In the genomic region with DNA sequence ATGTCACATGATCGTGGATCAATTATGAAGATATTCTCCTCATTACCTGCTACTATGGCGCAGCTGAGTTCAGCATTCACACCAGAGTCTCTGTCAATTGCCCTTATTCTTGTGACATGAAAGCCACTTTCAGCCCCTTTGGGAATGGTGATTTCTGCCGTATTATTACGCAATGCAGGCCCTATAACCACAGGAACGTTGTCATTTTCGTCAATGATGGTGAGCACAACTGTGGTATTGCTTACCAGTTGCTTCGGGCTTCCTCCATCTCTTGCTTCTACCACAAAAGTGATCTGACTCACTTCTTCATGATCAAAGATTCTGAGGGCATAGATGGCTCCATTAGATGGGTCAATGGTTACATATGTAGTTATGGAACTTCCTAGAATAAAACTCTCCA, we compare ENCODE assay signal across 10 cellular contexts. TPM values are rescaled to one million over a fixed set of nuclear protein-coding genes. Genes with fewer than 3 reads are reported as not detected.
A peak's percentile ranks its signal among the peaks of the same experiment; 100 is the strongest.
DNase-seq lines count a peak whose midpoint lies in the region; TF ChIP-seq lines count a peak whose summit lies in the region.
"Had no signal": no experiment of that assay in that cellular context is flagged by ENCODE, and none has a peak within 500 bp of the region (broad histone marks: within the 10 kb centered on the region; RNA-seq: fewer than 3 reads in every experiment).

No MANE protein-coding gene starts in this region.

- H3K9ac ChIP-seq in adipocyte (ENCODE audit: low read length), result peak overlapping the region; percentile 96
- H3K9ac ChIP-seq in iPS-20b (ENCODE audit: low read depth, low read length), result no peak overlapping the region

- CTCF ChIA-PET in RWPE1 (lab: Yijun Ruan, JAX), result no interaction called here

- H3K27me3 ChIP-seq in adipocyte (replicated peaks; ENCODE audit: control insufficient read depth, insufficient read depth, low read length) (no peaks in the 10 kb centered on the region), iPS-20b (ENCODE audit: insufficient read depth, low read length) (no peaks in the 10 kb centered on the region), spleen (replicated peaks in 1 of 7) (no peaks in the 10 kb centered on the region)

- no peak overlapping the region for H3K4me3 Mint-ChIP-seq in nephron progenitor cell

- WGBS in spleen, 5 donors, result 64 to 80% (median 76%) methylated on average over 7 of the region's 7 CpGs

- H3K36me3 ChIP-seq in adipocyte (ENCODE audit: control insufficient read depth, insufficient read depth, low read length, severe bottlenecking) (peaks cover 54% of the 10 kb centered on the region), iPS-20b (ENCODE audit: insufficient read depth, low read depth, low read length) (peaks cover 55% of the 10 kb centered on the region), spleen (no peaks in the 10 kb centered on the region)
- H3K36me3 ChIP-seq: pancreas had no signal

- TF ChIP-seq POLR2A in spleen (IDR thresholded peaks at IDR 0.05), result no peak

- H3K27me3 Mint-ChIP-seq in nephron progenitor cell (ENCODE audit: low read depth, poor library complexity), result no peaks in the 10 kb centered on the region

- POLR2A ChIA-PET in RWPE1 (lab: Yijun Ruan, JAX; ENCODE audit: low non-redundant PET), result no interaction called here

- no peak for TF ChIP-seq CTCF in spleen (IDR thresholded peaks at IDR 0.05 in 8 of 11, conservative IDR thresholded peaks at IDR 0.05 in 3 of 11)
- TF ChIP-seq CTCF in nephron progenitor cell (IDR thresholded peaks at IDR 0.05), result no peak
- no peak for TF ChIP-seq CTCF in RWPE1 (conservative IDR thresholded peaks at IDR 0.05; ENCODE audit: low read depth)

- H3K9me3 Mint-ChIP-seq in nephron progenitor cell, result no peaks in the 10 kb centered on the region

- H3K4me1 Mint-ChIP-seq in nephron progenitor cell, result peaks cover 23% of the 10 kb centered on the region

- H3K4me1 ChIP-seq in adipocyte (ENCODE audit: control insufficient read depth, insufficient read depth, low read length) (peaks cover 36% of the 10 kb centered on the region), iPS-20b (ENCODE audit: insufficient read depth, low read length) (peaks cover 36% of the 10 kb centered on the region), spleen (peaks cover 0 to 9% (median 0%) of the 10 kb centered on the region in 6 donors)
- H3K4me1 ChIP-seq: pancreas had no signal

- no peak overlapping the region for H3K27ac Mint-ChIP-seq in nephron progenitor cell

- peaks cover 42% of the 10 kb centered on the region for H3K36me3 Mint-ChIP-seq in nephron progenitor cell (ENCODE audit: low read depth)

- peak overlapping the region; percentile 97 for H3K4me3 ChIP-seq in adipocyte (ENCODE audit: low read length)
- peak overlapping the region; percentile 90 for H3K4me3 ChIP-seq in iPS-20b (ENCODE audit: low read length)
- peak overlapping the region in 5 of 8 donors; percentile 14 to 63 (median 38) for H3K4me3 ChIP-seq in spleen

- no peaks in the 10 kb centered on the region for H3K9me3 ChIP-seq in adipocyte (ENCODE audit: control insufficient read depth, low read length)
- H3K9me3 ChIP-seq in iPS-20b (ENCODE audit: insufficient read depth, low read depth, low read length), result no peaks in the 10 kb centered on the region
- H3K9me3 ChIP-seq in spleen, result no peaks in the 10 kb centered on the region
- H3K9me3 ChIP-seq: pancreas had no signal

- no peak overlapping the region for H3K27ac ChIP-seq in iPS-20b (ENCODE audit: low read length)
- peak overlapping the region in 6 of 8 donors; percentile 17 to 78 (median 45) for H3K27ac ChIP-seq in spleen
- no peak overlapping the region for H3K27ac ChIP-seq in RWPE1
- H3K27ac ChIP-seq: pancreas had no signal

- DNase-seq in GM04503 (ENCODE audit: low read depth), result peak; percentile 57
- peak; percentile 76 for DNase-seq in adipocyte (ENCODE audit: low read depth)
- no peak for DNase-seq in spleen
- no peak for DNase-seq in nephron progenitor cell
- no peak for DNase-seq in LoVo (ENCODE audit: low spot score)
- DNase-seq in RWPE1 (ENCODE audit: low spot score), result no peak
- no peak for DNase-seq in NCI-H526 treated with DMSO at 0.1 percent for 48 hours (lab: John Stamatoyannopoulos, UW)
- DNase-seq: anterior cingulate cortex, pancreas had no signal

- intact Hi-C loops in spleen (cut with DNase I; ENCODE audit: low total_unique reads), result no loop called here

RNA-seq across cellular contexts. Expression of a gene that starts 2.1 kb away (rescaled TPM):
- total RNA-seq in spleen, result 10 to 100 TPM in 1 of 7 donors, 1 to 10 TPM in 6; 3.6 to 15.6 (median 6.6) TPM
- under 1 TPM; 0.82 to 0.90 (median 0.87) TPM for polyA plus RNA-seq in spleen

Comparison
In these comparisons a context has a peak if more than half of its experiments do, and no peak if none do; other contexts are left out.
1. DNase-seq: peak in GM04503 (single experiment) and adipocyte (single experiment); none in spleen (single experiment), nephron progenitor cell (single experiment), LoVo (single experiment), RWPE1 (single experiment) and NCI-H526 treated with DMSO at 0.1 percent for 48 hours (single experiment).
2. H3K4me3 ChIP-seq: peak in every context shown above with its lines; median percentile 97 in adipocyte; 90 in iPS-20b; 38 in spleen.
3. H3K27ac ChIP-seq: peak in spleen (6 of 8); none in iPS-20b (single experiment) and RWPE1 (single experiment).